31 cellular contexts compared by ENCODE assay signal in the genomic region with DNA sequence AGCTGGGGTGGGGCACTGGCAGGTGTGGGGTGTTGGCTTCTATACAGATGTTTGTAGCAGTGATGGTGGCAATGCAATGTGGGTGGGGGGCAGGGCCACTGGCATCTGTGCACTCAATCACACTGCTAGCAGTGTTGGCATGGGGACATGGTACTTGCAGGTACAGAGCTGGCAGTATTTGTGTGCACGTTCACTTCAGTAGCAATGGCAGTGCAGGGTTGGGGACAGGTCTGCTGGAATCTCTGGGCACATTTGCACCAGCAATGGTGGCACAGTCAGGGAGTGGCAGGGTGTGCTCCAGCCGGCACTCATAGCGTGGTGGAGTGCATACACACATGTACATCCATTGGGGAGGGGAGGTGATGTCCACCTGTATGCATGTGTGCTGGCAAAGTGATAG.
"Had no signal": no experiment of that assay in that cellular context is flagged by ENCODE, and none has a peak within 500 bp of the region (broad histone marks: within the 10 kb centered on the region; RNA-seq: fewer than 3 reads in every experiment).

No MANE protein-coding gene starts in this region.

- ATAC-seq: activated CD8-positive, alpha-beta T cell treated with anti-CD3 and anti-CD28 coated beads for 36 hours; activated T-cell treated with anti-CD3 and anti-CD28 coated beads, Interleukin-2, amount 50 U/mL, for 72 hours; PC-3; Right ventricle myocardium inferior; SK-N-SH treated with all-trans-retinoic acid at 6 μM for 48 hours; T-cell had no signal

- H3K4me3 Mint-ChIP-seq: activated B cell treated with CpG ODN at 0.5 μM for 24 hours; activated CD4-positive, alpha-beta T cell treated with anti-CD3 and anti-CD28 coated beads, Interleukin-2, amount 10 ng/mL, durations not matched to agents 24 days and 14 days; activated CD8-positive, alpha-beta T cell treated with anti-CD3 and anti-CD28 coated beads for 36 hours; activated naive CD4-positive, alpha-beta T cell treated with anti-CD3 and anti-CD28 coated beads, Interleukin-2, amount 50 U/mL, for 24 hours; activated naive CD8-positive, alpha-beta T cell treated with anti-CD3 and anti-CD28 coated beads, Interleukin-2, amount 10 ng/mL, durations not matched to agents 7 days and 5 days; activated T-cell treated with anti-CD3 and anti-CD28 coated beads, Interleukin-2, amount 50 U/mL, for 72 hours; T-cell had no signal

- H3K27ac ChIP-seq: brain microvascular endothelial cell, cardiac muscle cell, Peyer's patch, RWPE1, VCaP had no signal

- H3K36me3 Mint-ChIP-seq: activated naive CD4-positive, alpha-beta T cell treated with anti-CD3 and anti-CD28 coated beads, Interleukin-2, amount 50 U/mL, for 24 hours; activated naive CD8-positive, alpha-beta T cell treated with anti-CD3 and anti-CD28 coated beads, Interleukin-2, amount 10 ng/mL, durations not matched to agents 7 days and 5 days; T-cell had no signal

- H3K4me3 ChIP-seq: cardiac muscle cell, Peyer's patch had no signal

- H3K4me1 Mint-ChIP-seq: activated B cell treated with CpG ODN at 0.5 μM for 24 hours; activated CD4-positive, alpha-beta T cell treated with anti-CD3 and anti-CD28 coated beads, Interleukin-2, amount 10 ng/mL, durations not matched to agents 24 days and 14 days; activated naive CD4-positive, alpha-beta T cell treated with anti-CD3 and anti-CD28 coated beads, Interleukin-2, amount 50 U/mL, for 24 hours; activated naive CD8-positive, alpha-beta T cell treated with anti-CD3 and anti-CD28 coated beads, Interleukin-2, amount 10 ng/mL, durations not matched to agents 7 days and 5 days; T-cell had no signal

- H3K4me1 ChIP-seq: Peyer's patch had no signal

- H3K27me3 Mint-ChIP-seq: activated B cell treated with CpG ODN at 0.5 μM for 24 hours; activated CD4-positive, alpha-beta T cell treated with anti-CD3 and anti-CD28 coated beads, Interleukin-2, amount 10 ng/mL, durations not matched to agents 24 days and 14 days; activated CD8-positive, alpha-beta T cell treated with anti-CD3 and anti-CD28 coated beads for 36 hours; activated naive CD4-positive, alpha-beta T cell treated with anti-CD3 and anti-CD28 coated beads, Interleukin-2, amount 50 U/mL, for 24 hours; activated naive CD8-positive, alpha-beta T cell treated with anti-CD3 and anti-CD28 coated beads, Interleukin-2, amount 10 ng/mL, durations not matched to agents 7 days and 5 days; T-cell had no signal

- H3K36me3 ChIP-seq: brain microvascular endothelial cell, cardiac muscle cell, Peyer's patch had no signal

- DNase-seq: activated B cell treated with CpG ODN at 0.5 μM for 24 hours; activated CD4-positive, alpha-beta T cell treated with anti-CD3 and anti-CD28 coated beads for 1 hour; activated CD4-positive, alpha-beta T cell treated with anti-CD3 and anti-CD28 coated beads, Interleukin-2, amount 10 ng/mL, durations not matched to agents 24 days and 14 days; activated CD4-positive, alpha-beta T cell treated with anti-CD3 and anti-CD28 coated beads, Interleukin-2, amount 50 U/mL, for 4 hours; activated CD8-positive, alpha-beta T cell treated with anti-CD3 and anti-CD28 coated beads for 36 hours; activated gamma-delta T cell; activated naive CD4-positive, alpha-beta T cell treated with Interleukin-2 at 50 U/mL for 16 hours; activated naive CD8-positive, alpha-beta T cell treated with anti-CD3 and anti-CD28 coated beads, Interleukin-2, amount 10 ng/mL, durations not matched to agents 7 days and 5 days; activated T-cell treated with anti-CD3 and anti-CD28 coated beads, Interleukin-2, amount 50 U/mL, for 1 hour; activated T-cell treated with anti-CD3 and anti-CD28 coated beads, Interleukin-2, amount 50 U/mL, for 72 hours; brain microvascular endothelial cell; NCI-H1105; NCI-H1417 treated with DMSO at 0.1 percent for 48 hours; NCI-H187 treated with DMSO at 0.1 percent for 48 hours; NCI-H2081; NCI-H345; NCI-H524 treated with DMSO at 0.1 percent for 48 hours; NK-92 treated with Interleukin-12 subunit alpha and Interleukin-12 subunit beta, amount 100 ng/mL, for 24 hours; PC-3; Peyer's patch; SIG-M5; T-cell; T-helper 2 cell; T-helper 9 cell had no signal

- H3K27me3 ChIP-seq: brain microvascular endothelial cell, cardiac muscle cell, Peyer's patch had no signal

- H3K27ac Mint-ChIP-seq: activated B cell treated with CpG ODN at 0.5 μM for 24 hours; activated CD4-positive, alpha-beta T cell treated with anti-CD3 and anti-CD28 coated beads, Interleukin-2, amount 10 ng/mL, durations not matched to agents 24 days and 14 days; activated CD8-positive, alpha-beta T cell treated with anti-CD3 and anti-CD28 coated beads for 36 hours; activated naive CD4-positive, alpha-beta T cell treated with anti-CD3 and anti-CD28 coated beads, Interleukin-2, amount 50 U/mL, for 24 hours; activated naive CD8-positive, alpha-beta T cell treated with anti-CD3 and anti-CD28 coated beads, Interleukin-2, amount 10 ng/mL, durations not matched to agents 7 days and 5 days; activated T-cell treated with anti-CD3 and anti-CD28 coated beads, Interleukin-2, amount 50 U/mL, for 72 hours; activated T-helper 2 cell treated with anti-CD3 and anti-CD28 coated beads, Interferon-gamma antibody, Interleukin-2, Interleukin-4, amounts not matched to agents 10 μg/mL and 5 μg/mL and 100 μg/mL, durations not matched to agents 14 hours and 24 hours and 36 hours; T-cell had no signal
